Comparison of ENCODE assay signal across 14 cellular contexts in genomic region chr14:61516125-61516740, GRCh38.
A peak's percentile ranks its signal among the peaks of the same experiment; 100 is the strongest.
DNase-seq lines count a peak whose midpoint lies in the region; ATAC-seq, FAIRE-seq and TF ChIP-seq lines count a peak whose summit lies in the region.
"Had no signal": no experiment of that assay in that cellular context is flagged by ENCODE, and none has a peak within 500 bp of the region (broad histone marks: within the 10 kb centered on the region; RNA-seq: fewer than 3 reads in every experiment).

No MANE protein-coding gene starts in this region.

- no peaks in the 10 kb centered on the region for H4K20me1 ChIP-seq in astrocyte (ENCODE audit: insufficient read depth, low read length)

- 26 to 44% methylated on average over 2 of the region's 2 CpGs for whole genome bisulfite sequencing in heart right ventricle, 2 donors
- WGBS in right cardiac atrium, result 20% methylated on average over 2 of the region's 2 CpGs

- H2AFZ ChIP-seq in astrocyte (ENCODE audit: low read depth, low read length), result no peak overlapping the region

- no peak for FAIRE-seq in astrocyte (lab: Jason Lieb, UNC)

- H3K9ac ChIP-seq in astrocyte (ENCODE audit: low read length), result no peak overlapping the region
- H3K9ac ChIP-seq: KMS-11 had no signal

- H3K4me3 ChIP-seq in heart right ventricle, result no peak overlapping the region
- no peak overlapping the region for H3K4me3 ChIP-seq in right cardiac atrium (ENCODE audit: low read length)
- no peak overlapping the region for H3K4me3 ChIP-seq in astrocyte (ENCODE audit: insufficient read depth, low read depth, low read length)
- H3K4me3 ChIP-seq in vagina, result no peak overlapping the region
- no peak overlapping the region for H3K4me3 ChIP-seq in lower lobe of right lung

- no peak for TF ChIP-seq POLR2A in vagina (IDR thresholded peaks at IDR 0.05)

- no peaks in the 10 kb centered on the region for H3K9me3 ChIP-seq in heart right ventricle
- no peaks in the 10 kb centered on the region for H3K9me3 ChIP-seq in right cardiac atrium (ENCODE audit: control insufficient read depth, low read length)
- no peaks in the 10 kb centered on the region for H3K9me3 ChIP-seq in astrocyte (ENCODE audit: insufficient read depth, low read depth, low read length)
- H3K9me3 ChIP-seq in vagina, result no peaks in the 10 kb centered on the region
- no peaks in the 10 kb centered on the region for H3K9me3 ChIP-seq in lower lobe of right lung

- DNase-seq in heart right ventricle, result no peak
- DNase-seq in right cardiac atrium, result no peak
- peak; percentile 60 for DNase-seq in astrocyte (ENCODE audit: low read depth)
- DNase-seq in naive thymus-derived CD8-positive, alpha-beta T cell, result no peak
- DNase-seq in vagina (ENCODE audit: extremely low spot score in 2 of 2), result no peak
- no peak for DNase-seq in lower lobe of right lung
- no peak for DNase-seq in type B pancreatic cell (ENCODE audit: extremely low spot score, unreplicated experiment)
- DNase-seq: activated naive CD8-positive, alpha-beta T cell treated with anti-CD3 and anti-CD28 coated beads, Interleukin-2, amount 10 ng/mL, durations not matched to agents 7 days and 5 days; NCI-H1436 treated with DMSO at 0.1 percent for 48 hours; NCI-H345; stimulated activated CD4-positive, alpha-beta T cell treated with anti-CD3 and anti-CD28 coated beads, Interleukin-4, amount 100 ng/mL, for 1 hour had no signal

- POLR2A ChIA-PET in naive thymus-derived CD8-positive, alpha-beta T cell (lab: Charles Lee), result no interaction called here

- H3K79me2 ChIP-seq in astrocyte (ENCODE audit: insufficient read depth, low read length), result no peaks in the 10 kb centered on the region

- H3K27ac ChIP-seq in heart right ventricle (peak overlapping the region in 7 of 10 donors; percentile 51 to 72 (median 60)), right cardiac atrium (ENCODE audit: low read length) (no peak overlapping the region), astrocyte (ENCODE audit: low read depth, low read length) (no peak overlapping the region), vagina (peak overlapping the region; percentile 41), lower lobe of right lung (no peak overlapping the region)
- H3K27ac ChIP-seq: KMS-11 had no signal

- H3K36me3 ChIP-seq in heart right ventricle, result no peaks in the 10 kb centered on the region
- H3K36me3 ChIP-seq in astrocyte (ENCODE audit: insufficient read depth, low read length), result no peaks in the 10 kb centered on the region
- no peaks in the 10 kb centered on the region for H3K36me3 ChIP-seq in vagina
- peaks cover 5% of the 10 kb centered on the region for H3K36me3 ChIP-seq in lower lobe of right lung

- ATAC-seq in heart right ventricle (peak in 3 of 8 donors; percentile 5 to 27 (median 11)), right cardiac atrium (no peak), lower lobe of right lung (no peak)
- ATAC-seq in naive thymus-derived CD8-positive, alpha-beta T cell, result no peak
- no peak for ATAC-seq in activated CD4-positive, CD25-positive, alpha-beta regulatory T cell treated with anti-CD3 and anti-CD28 coated beads, Interleukin-2, amount 50 U/mL, for 24 hours

- H3K4me1 ChIP-seq in heart right ventricle, result peaks cover 21 to 94% (median 58%) of the 10 kb centered on the region in 9 donors
- peaks cover 16% of the 10 kb centered on the region for H3K4me1 ChIP-seq in right cardiac atrium (ENCODE audit: control insufficient read depth, insufficient read depth, low read length)
- peaks cover 13% of the 10 kb centered on the region for H3K4me1 ChIP-seq in astrocyte (ENCODE audit: insufficient read depth, low read length)
- peaks cover 72% of the 10 kb centered on the region for H3K4me1 ChIP-seq in vagina
- H3K4me1 ChIP-seq in lower lobe of right lung, result peaks cover 62% of the 10 kb centered on the region

- H3K27ac Mint-ChIP-seq in astrocyte (ENCODE audit: unreplicated experiment) (no peak overlapping the region), type B pancreatic cell (no peak overlapping the region)
- peak overlapping the region; percentile 3 to 92 (median 57) for H3K27ac Mint-ChIP-seq in naive thymus-derived CD8-positive, alpha-beta T cell
- H3K27ac Mint-ChIP-seq: activated naive CD8-positive, alpha-beta T cell treated with anti-CD3 and anti-CD28 coated beads, Interleukin-2, amount 10 ng/mL, durations not matched to agents 7 days and 5 days had no signal

- H3K27me3 ChIP-seq in heart right ventricle (no peaks in the 10 kb centered on the region), right cardiac atrium (ENCODE audit: control insufficient read depth, insufficient read depth) (no peaks in the 10 kb centered on the region), astrocyte (ENCODE audit: insufficient read depth, low read length) (peaks cover 3% of the 10 kb centered on the region), vagina (no peaks in the 10 kb centered on the region), lower lobe of right lung (ENCODE audit: low read depth) (no peaks in the 10 kb centered on the region)

- TF ChIP-seq CTCF in heart right ventricle (IDR thresholded peaks at IDR 0.05) (no peak), astrocyte (IDR thresholded peaks at IDR 0.05; ENCODE audit: insufficient read depth, low read depth, low read length) (no peak), vagina (IDR thresholded peaks at IDR 0.05) (no peak), lower lobe of right lung (IDR thresholded peaks at IDR 0.05) (no peak), type B pancreatic cell (conservative IDR thresholded peaks at IDR 0.05) (no peak)

- H3K9me3 Mint-ChIP-seq in astrocyte (ENCODE audit: unreplicated experiment) (no peaks in the 10 kb centered on the region), type B pancreatic cell (no peaks in the 10 kb centered on the region)
- no peaks in the 10 kb centered on the region for H3K9me3 Mint-ChIP-seq in naive thymus-derived CD8-positive, alpha-beta T cell
- H3K9me3 Mint-ChIP-seq: activated naive CD8-positive, alpha-beta T cell treated with anti-CD3 and anti-CD28 coated beads, Interleukin-2, amount 10 ng/mL, durations not matched to agents 7 days and 5 days had no signal

- H3K27me3 Mint-ChIP-seq in astrocyte (ENCODE audit: low read depth, unreplicated experiment), result no peaks in the 10 kb centered on the region
- no peaks in the 10 kb centered on the region for H3K27me3 Mint-ChIP-seq in naive thymus-derived CD8-positive, alpha-beta T cell
- H3K27me3 Mint-ChIP-seq in type B pancreatic cell, result no peaks in the 10 kb centered on the region
- H3K27me3 Mint-ChIP-seq: activated naive CD8-positive, alpha-beta T cell treated with anti-CD3 and anti-CD28 coated beads, Interleukin-2, amount 10 ng/mL, durations not matched to agents 7 days and 5 days; B cell had no signal

- H3K4me1 Mint-ChIP-seq in astrocyte (ENCODE audit: low read depth, unreplicated experiment) (peaks cover 19% of the 10 kb centered on the region), type B pancreatic cell (ENCODE audit: unreplicated experiment) (peaks cover 4% of the 10 kb centered on the region)
- peaks cover 28 to 86% (median 71%) of the 10 kb centered on the region in 4 donors for H3K4me1 Mint-ChIP-seq in naive thymus-derived CD8-positive, alpha-beta T cell

- H3K4me3 Mint-ChIP-seq in astrocyte (ENCODE audit: unreplicated experiment) (no peak overlapping the region), type B pancreatic cell (no peak overlapping the region)
- peak overlapping the region in 2 of 10 donors; percentile 16 to 42 for H3K4me3 Mint-ChIP-seq in naive thymus-derived CD8-positive, alpha-beta T cell
- H3K4me3 Mint-ChIP-seq: activated naive CD8-positive, alpha-beta T cell treated with anti-CD3 and anti-CD28 coated beads, Interleukin-2, amount 10 ng/mL, durations not matched to agents 7 days and 5 days; B cell had no signal

- H3K36me3 Mint-ChIP-seq in astrocyte (ENCODE audit: low read depth, unreplicated experiment) (no peaks in the 10 kb centered on the region), type B pancreatic cell (no peaks in the 10 kb centered on the region)
- H3K36me3 Mint-ChIP-seq in naive thymus-derived CD8-positive, alpha-beta T cell, result peaks cover 0 to 64% (median 6%) of the 10 kb centered on the region in 3 donors

- intact Hi-C loops in heart right ventricle (cut with DNase I) (loop anchor here in 5 of 10 donors (5.0 kb wide), 4 partner anchors 34 to 181 kb away; partner anchors contain the start of gene HIF1A (in 1 of the 5)), right cardiac atrium (cut with DNase I) (loop anchor here in 2 of 4 donors (5.0 kb wide), 1 partner anchor 34 kb away; no protein-coding TSS in a partner anchor), vagina (cut with DNase I) (no loop called here), lower lobe of right lung (cut with DNase I) (no loop called here)

- H3K4me2 ChIP-seq in astrocyte (ENCODE audit: low read length), result no peak overlapping the region
- H3K4me2 ChIP-seq: KMS-11 had no signal

Comparison
In these comparisons a context has a peak if more than half of its experiments do, and no peak if none do; other contexts are left out.
1. H3K27ac ChIP-seq: peak in heart right ventricle (7 of 10) and vagina (single experiment); none in right cardiac atrium (single experiment), astrocyte (single experiment) and lower lobe of right lung (single experiment).
2. H3K27ac Mint-ChIP-seq: peak in naive thymus-derived CD8-positive, alpha-beta T cell (10 of 10); none in astrocyte (single experiment) and type B pancreatic cell (single experiment).